ENCODE assay signal across 8 cellular contexts in the genomic region with DNA sequence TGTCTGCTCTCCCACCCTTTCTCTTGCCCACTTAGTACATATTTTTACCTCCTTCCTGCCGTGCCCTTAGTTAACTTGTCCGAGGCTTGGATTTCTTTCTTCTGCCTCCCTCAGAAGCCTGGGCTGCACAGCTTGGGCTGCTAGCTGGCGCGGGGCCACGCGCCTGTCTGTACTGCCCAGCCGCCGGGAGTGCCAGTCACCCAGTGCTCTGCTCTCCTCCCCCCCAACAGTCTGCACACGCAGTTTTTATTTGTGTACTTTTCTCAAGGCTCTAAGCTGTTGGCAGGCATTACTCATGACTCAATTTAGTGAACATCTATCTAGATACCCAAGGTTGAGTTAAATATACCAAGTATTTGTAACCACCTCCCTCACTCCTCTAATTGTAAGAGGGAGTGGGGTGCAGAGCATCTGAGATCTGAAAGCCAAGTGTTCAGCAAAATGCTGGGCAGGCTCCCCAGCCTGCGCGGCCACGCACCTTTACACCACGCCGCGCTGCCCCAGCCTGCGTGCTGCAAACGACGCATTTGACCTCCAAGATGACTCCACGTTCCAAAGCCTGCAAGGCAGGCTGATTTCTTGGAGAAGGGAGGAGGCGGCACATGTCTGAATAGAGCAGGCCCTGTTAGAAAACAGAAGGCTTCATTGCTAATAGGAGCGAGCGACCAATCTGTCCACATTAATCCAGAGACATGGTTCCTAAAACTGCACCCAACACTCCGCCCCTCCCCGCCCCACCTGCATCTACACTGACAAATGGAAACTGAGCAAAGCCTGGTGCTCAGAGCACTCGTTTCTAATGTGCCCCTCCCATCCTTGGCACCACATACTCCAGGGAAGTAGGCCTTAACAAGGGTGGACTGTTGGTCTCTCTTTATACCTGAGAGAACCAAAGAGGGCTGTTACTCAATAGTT. TPM values are rescaled to one million over a fixed set of nuclear protein-coding genes. Genes with fewer than 3 reads are reported as not detected.
A peak's percentile ranks its signal among the peaks of the same experiment; 100 is the strongest.
DNase-seq lines count a peak whose midpoint lies in the region; ATAC-seq and TF ChIP-seq lines count a peak whose summit lies in the region.

No MANE protein-coding gene starts in this region.

- no peaks in the 10 kb centered on the region for H3K9me3 Mint-ChIP-seq in activated T-cell treated with anti-CD3 and anti-CD28 coated beads, Interleukin-2, amount 50 U/mL, for 24 hours
- no peaks in the 10 kb centered on the region for H3K9me3 Mint-ChIP-seq in activated T-cell treated with anti-CD3 and anti-CD28 coated beads, Interleukin-2, amount 50 U/mL, for 72 hours
- H3K9me3 Mint-ChIP-seq in chondrocyte (ENCODE audit: low read depth): no peaks in the 10 kb centered on the region

- ATAC-seq in activated T-cell treated with anti-CD3 and anti-CD28 coated beads, Interleukin-2, amount 50 U/mL, for 72 hours (replicated peaks in 1 of 2): no peak
- no peak for ATAC-seq in GM18907 (IDR thresholded peaks at IDR 0.05; ENCODE audit: unreplicated experiment)
- no peak for ATAC-seq in HG02884 (IDR thresholded peaks at IDR 0.05; ENCODE audit: unreplicated experiment)

- peaks cover 4% of the 10 kb centered on the region for H3K4me1 Mint-ChIP-seq in activated T-cell treated with anti-CD3 and anti-CD28 coated beads, Interleukin-2, amount 50 U/mL, for 24 hours (ENCODE audit: low read depth)
- peaks cover 4% of the 10 kb centered on the region for H3K4me1 Mint-ChIP-seq in activated T-cell treated with anti-CD3 and anti-CD28 coated beads, Interleukin-2, amount 50 U/mL, for 72 hours (ENCODE audit: low read depth)
- H3K4me1 Mint-ChIP-seq in chondrocyte (ENCODE audit: low read depth): peaks cover 62% of the 10 kb centered on the region

- DNase-seq in activated T-cell treated with anti-CD3 and anti-CD28 coated beads, Interleukin-2, amount 50 U/mL, for 24 hours: peak; percentile 9
- no peak for DNase-seq in activated T-cell treated with anti-CD3 and anti-CD28 coated beads, Interleukin-2, amount 50 U/mL, for 72 hours
- DNase-seq in chondrocyte (ENCODE audit: low spot score): no peak
- DNase-seq in medulla oblongata (ENCODE audit: extremely low spot score): peak; percentile 90
- DNase-seq in HuH-7 (ENCODE audit: low spot score): no peak
- no peak for DNase-seq in NCI-H146 treated with DMSO at 0.1 percent for 48 hours (lab: John Stamatoyannopoulos, UW; ENCODE audit: unreplicated experiment)

- H3K27me3 Mint-ChIP-seq in activated T-cell treated with anti-CD3 and anti-CD28 coated beads, Interleukin-2, amount 50 U/mL, for 24 hours: no peaks in the 10 kb centered on the region
- H3K27me3 Mint-ChIP-seq in activated T-cell treated with anti-CD3 and anti-CD28 coated beads, Interleukin-2, amount 50 U/mL, for 72 hours (ENCODE audit: low read depth): no peaks in the 10 kb centered on the region
- no peaks in the 10 kb centered on the region for H3K27me3 Mint-ChIP-seq in chondrocyte (ENCODE audit: low read depth)

- H3K36me3 Mint-ChIP-seq in activated T-cell treated with anti-CD3 and anti-CD28 coated beads, Interleukin-2, amount 50 U/mL, for 24 hours (ENCODE audit: low read depth): peaks cover 40% of the 10 kb centered on the region
- H3K36me3 Mint-ChIP-seq in activated T-cell treated with anti-CD3 and anti-CD28 coated beads, Interleukin-2, amount 50 U/mL, for 72 hours (ENCODE audit: insufficient read depth in 2 of 2): peaks cover 1 to 3% of the 10 kb centered on the region in 2 donors
- H3K36me3 Mint-ChIP-seq in chondrocyte (ENCODE audit: low read depth): peaks cover 5% of the 10 kb centered on the region

- peak; percentile 13 for TF ChIP-seq CTCF in chondrocyte (IDR thresholded peaks at IDR 0.05)

- peak overlapping the region; percentile 62 for H3K27ac Mint-ChIP-seq in activated T-cell treated with anti-CD3 and anti-CD28 coated beads, Interleukin-2, amount 50 U/mL, for 24 hours
- no peak overlapping the region for H3K27ac Mint-ChIP-seq in activated T-cell treated with anti-CD3 and anti-CD28 coated beads, Interleukin-2, amount 50 U/mL, for 72 hours
- peak overlapping the region; percentile 90 for H3K27ac Mint-ChIP-seq in chondrocyte (ENCODE audit: unreplicated experiment)

- H3K4me3 Mint-ChIP-seq in activated T-cell treated with anti-CD3 and anti-CD28 coated beads, Interleukin-2, amount 50 U/mL, for 24 hours: no peak overlapping the region
- H3K4me3 Mint-ChIP-seq in activated T-cell treated with anti-CD3 and anti-CD28 coated beads, Interleukin-2, amount 50 U/mL, for 72 hours: no peak overlapping the region
- peak overlapping the region; percentile 48 for H3K4me3 Mint-ChIP-seq in chondrocyte (ENCODE audit: unreplicated experiment)

RNA-seq across cellular contexts. Expression of gene CACNA2D4, which starts 18.2 kb away (rescaled TPM):
- total RNA-seq in activated T-cell treated with anti-CD3 and anti-CD28 coated beads, Interleukin-2, amount 50 U/mL, for 72 hours: 1 to 10 TPM; 6.0 to 7.2 TPM
- total RNA-seq in chondrocyte: 0.30 to 0.92 TPM in 2 of 3 replicates, not detected in the other

Comparison
In these comparisons a context has a peak if more than half of its experiments do, and no peak if none do; other contexts are left out.
1. DNase-seq: peak in activated T-cell treated with anti-CD3 and anti-CD28 coated beads, Interleukin-2, amount 50 U/mL, for 24 hours (single experiment) and medulla oblongata (single experiment); none in activated T-cell treated with anti-CD3 and anti-CD28 coated beads, Interleukin-2, amount 50 U/mL, for 72 hours (0 of 2), chondrocyte (single experiment), HuH-7 (single experiment) and NCI-H146 treated with DMSO at 0.1 percent for 48 hours (single experiment).